8 cellular contexts compared by ENCODE assay signal in genomic region chr4:75653845-75654503, GRCh38. TPM values are rescaled to one million over a fixed set of nuclear protein-coding genes. Genes with fewer than 3 reads are reported as not detected.
DNase-seq lines count a peak whose midpoint lies in the region; ATAC-seq, FAIRE-seq and TF ChIP-seq lines count a peak whose summit lies in the region.

No MANE protein-coding gene starts in this region.

- peaks cover 52% of the 10 kb centered on the region for H3K36me3 Mint-ChIP-seq in activated naive CD4-positive, alpha-beta T cell treated with anti-CD3 and anti-CD28 coated beads, Interleukin-2, amount 10 ng/mL, durations not matched to agents 7 days and 5 days
- no peaks in the 10 kb centered on the region for H3K36me3 Mint-ChIP-seq in glutamatergic neuron (ENCODE audit: unreplicated experiment)

- H3K4me1 Mint-ChIP-seq in activated naive CD4-positive, alpha-beta T cell treated with anti-CD3 and anti-CD28 coated beads, Interleukin-2, amount 10 ng/mL, durations not matched to agents 7 days and 5 days: peaks cover 65% of the 10 kb centered on the region
- no peaks in the 10 kb centered on the region for H3K4me1 Mint-ChIP-seq in glutamatergic neuron (ENCODE audit: low read depth, unreplicated experiment)

- WGBS in tibial nerve, 2 donors: 68 to 74% methylated on average over 2 of the region's 2 CpGs

- CTCF ChIA-PET in activated naive CD4-positive, alpha-beta T cell treated with anti-CD3 and anti-CD28 coated beads, Interleukin-2, amount 10 ng/mL, durations not matched to agents 7 days and 5 days (lab: Charles Lee): interaction anchor here (0.5 to 2.9 kb wide), 12 partner anchors 11 to 194 kb away, joined by 3 to 16 read pairs (median 3); partner anchors contain the start of genes G3BP2 and USO1

- peak overlapping the region; percentile 98 for H3K27ac Mint-ChIP-seq in activated naive CD4-positive, alpha-beta T cell treated with anti-CD3 and anti-CD28 coated beads, Interleukin-2, amount 10 ng/mL, durations not matched to agents 7 days and 5 days
- no peak overlapping the region for H3K27ac Mint-ChIP-seq in glutamatergic neuron (ENCODE audit: unreplicated experiment)

- H3K27ac ChIP-seq in tibial nerve: no peak overlapping the region

- no peak overlapping the region for H3K4me3 ChIP-seq in tibial nerve

- DNase-seq in activated naive CD4-positive, alpha-beta T cell treated with anti-CD3 and anti-CD28 coated beads, Interleukin-2, amount 10 ng/mL, durations not matched to agents 7 days and 5 days: no peak
- DNase-seq in activated naive CD4-positive, alpha-beta T cell (lab: John Stamatoyannopoulos, UW): no peak
- no peak for DNase-seq in glutamatergic neuron
- DNase-seq in tibial nerve (ENCODE audit: low spot score in 2 of 2): no peak
- DNase-seq in NCI-H1930 (lab: John Stamatoyannopoulos, UW): no peak
- DNase-seq in H54 (ENCODE audit: insufficient read length, low spot score): no peak

- TF ChIP-seq POLR2A in tibial nerve (IDR thresholded peaks at IDR 0.05) (no peak), H54 (IDR thresholded peaks at IDR 0.05; ENCODE audit: low read depth, low read length) (no peak)

- peak; percentile 58 for FAIRE-seq in TTC549 (lab: Jason Lieb, UNC)
- no peak for FAIRE-seq in H54 (lab: Jason Lieb, UNC)

- no peak for ATAC-seq in GM21423 (IDR thresholded peaks at IDR 0.05; ENCODE audit: unreplicated experiment)

- no peak for TF ChIP-seq EP300 in tibial nerve (IDR thresholded peaks at IDR 0.05)

- H3K9me3 ChIP-seq in tibial nerve: no peaks in the 10 kb centered on the region

- H3K27me3 ChIP-seq in tibial nerve: no peaks in the 10 kb centered on the region

- no peaks in the 10 kb centered on the region for H3K4me1 ChIP-seq in tibial nerve

- peaks cover 5 to 76% (median 11%) of the 10 kb centered on the region in 3 donors for H3K36me3 ChIP-seq in tibial nerve

- peak overlapping the region; percentile 32 for H3K4me3 Mint-ChIP-seq in activated naive CD4-positive, alpha-beta T cell treated with anti-CD3 and anti-CD28 coated beads, Interleukin-2, amount 10 ng/mL, durations not matched to agents 7 days and 5 days
- no peak overlapping the region for H3K4me3 Mint-ChIP-seq in glutamatergic neuron (ENCODE audit: unreplicated experiment)

- H3K9me3 Mint-ChIP-seq in activated naive CD4-positive, alpha-beta T cell treated with anti-CD3 and anti-CD28 coated beads, Interleukin-2, amount 10 ng/mL, durations not matched to agents 7 days and 5 days: no peaks in the 10 kb centered on the region
- peaks cover 2% of the 10 kb centered on the region for H3K9me3 Mint-ChIP-seq in glutamatergic neuron (ENCODE audit: unreplicated experiment)

- TF ChIP-seq CTCF in glutamatergic neuron (IDR thresholded peaks at IDR 0.05; ENCODE audit: partially characterized antibody, unreplicated experiment): peak; percentile 32
- TF ChIP-seq CTCF in tibial nerve (IDR thresholded peaks at IDR 0.05): peak in 3 of 5 experiments; percentile 6 to 29 (median 18)

- H3K27me3 Mint-ChIP-seq in activated naive CD4-positive, alpha-beta T cell treated with anti-CD3 and anti-CD28 coated beads, Interleukin-2, amount 10 ng/mL, durations not matched to agents 7 days and 5 days: no peaks in the 10 kb centered on the region
- H3K27me3 Mint-ChIP-seq in glutamatergic neuron (ENCODE audit: unreplicated experiment): no peaks in the 10 kb centered on the region

RNA-seq across cellular contexts. Expression of gene G3BP2, which starts 19.2 kb away (rescaled TPM):
- total RNA-seq in glutamatergic neuron (ENCODE audit: unreplicated experiment) (245 TPM), tibial nerve (10 to 100 TPM; 48.7 to 70.1 (median 56.6) TPM)

RNA-seq across cellular contexts. Expression of gene CDKL2, which starts 23.6 kb away (rescaled TPM):
- total RNA-seq in glutamatergic neuron (ENCODE audit: unreplicated experiment) (1.6 TPM), tibial nerve (1 to 10 TPM in 1 of 4 donors, under 1 TPM in 2, not detected in 1; 0.21 to 2.9 (median 0.66) TPM)
